In the genomic region with DNA sequence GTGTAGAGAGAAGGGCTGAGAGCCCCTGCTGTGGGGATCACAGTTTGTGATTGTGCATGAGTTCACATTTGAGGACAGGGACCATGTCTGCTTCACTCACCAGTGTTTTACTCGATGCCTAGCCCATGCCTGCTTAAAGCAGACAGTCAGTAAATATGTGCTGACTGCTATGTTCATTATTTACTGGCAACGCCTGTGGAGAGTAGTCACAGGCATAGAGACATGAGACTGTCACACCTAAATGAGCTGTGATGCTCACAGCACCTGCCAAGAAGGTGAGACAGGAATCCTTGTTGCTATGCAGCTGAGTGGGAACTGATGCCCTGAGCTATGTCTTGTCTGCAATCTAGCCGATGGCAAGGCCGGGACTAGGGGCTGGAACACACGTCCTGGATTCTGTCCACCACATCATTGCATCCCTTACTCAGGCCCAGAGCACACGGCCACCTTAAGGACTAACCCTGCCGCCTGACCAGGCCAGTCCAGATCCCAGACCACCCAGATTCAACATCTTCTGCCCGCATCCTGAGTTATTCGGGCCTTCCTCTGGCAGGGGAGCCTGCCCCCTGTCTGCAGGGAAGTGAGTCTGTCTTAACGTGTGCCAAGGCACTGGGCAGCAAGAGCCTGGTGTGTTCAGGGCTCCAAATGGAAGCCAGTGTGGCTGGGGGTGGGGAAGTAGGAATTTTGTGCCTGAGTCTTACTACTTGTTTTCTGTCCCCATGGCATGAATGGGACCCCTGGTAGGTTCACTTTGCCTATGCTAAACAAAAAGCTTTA, we compare ENCODE assay signal across 16 cellular contexts. TPM values are rescaled to one million over a fixed set of nuclear protein-coding genes. Genes with fewer than 3 reads are reported as not detected.
DNase-seq lines count a peak whose midpoint lies in the region; ATAC-seq and TF ChIP-seq lines count a peak whose summit lies in the region.
"Had no signal": no experiment of that assay in that cellular context is flagged by ENCODE, and none has a peak within 500 bp of the region (broad histone marks: within the 10 kb centered on the region; RNA-seq: fewer than 3 reads in every experiment).

No MANE protein-coding gene starts in this region.

- no peaks in the 10 kb centered on the region for H3K4me1 ChIP-seq in naive thymus-derived CD4-positive, alpha-beta T cell (ENCODE audit: control insufficient read depth in 2 of 2, insufficient read depth in 2 of 2, low read length in 2 of 2)

- peak overlapping the region in 1 of 7 donors; percentile 41 for H3K27ac Mint-ChIP-seq in CD14-positive monocyte
- H3K27ac Mint-ChIP-seq in HFFc6, result no peak overlapping the region
- H3K27ac Mint-ChIP-seq in naive thymus-derived CD4-positive, alpha-beta T cell, result peak overlapping the region in 2 of 9 donors; percentile 36 to 43
- H3K27ac Mint-ChIP-seq: activated naive CD4-positive, alpha-beta T cell treated with anti-CD3 and anti-CD28 coated beads for 36 hours had no signal

- DNase-seq in CD14-positive monocyte (ENCODE audit: low spot score) (no peak), HFFc6 (no peak), dermis blood vessel endothelial cell (peak; percentile 57), T-helper 2 cell (no peak), NCI-H1436 treated with DMSO at 0.1 percent for 48 hours (lab: John Stamatoyannopoulos, UW) (no peak), erythroblast (lab: John Stamatoyannopoulos, UW) (no peak)
- no peak for DNase-seq in naive thymus-derived CD4-positive, alpha-beta T cell
- no peak for DNase-seq in stimulated activated CD4-positive, alpha-beta T cell treated with anti-CD3 and anti-CD28 coated beads, Interleukin-12 subunit alpha, Interleukin-12 subunit beta, amount 100 ng/mL, for 4 hours
- DNase-seq: activated CD4-positive, alpha-beta T cell treated with anti-CD3 and anti-CD28 coated beads, Interleukin-2, amount 50 U/mL, for 48 hours; activated naive CD4-positive, alpha-beta T cell treated with anti-CD3 and anti-CD28 coated beads for 36 hours; CD4-positive, alpha-beta memory T cell; cortex of kidney; midbrain; NCI-H1092; NCI-H69 had no signal

- H3K9me3 Mint-ChIP-seq in CD14-positive monocyte (no peaks in the 10 kb centered on the region), HFFc6 (no peaks in the 10 kb centered on the region)
- peaks cover 0 to 2% (median 0%) of the 10 kb centered on the region in 11 donors for H3K9me3 Mint-ChIP-seq in naive thymus-derived CD4-positive, alpha-beta T cell
- H3K9me3 Mint-ChIP-seq: activated naive CD4-positive, alpha-beta T cell treated with anti-CD3 and anti-CD28 coated beads for 36 hours; CD4-positive, alpha-beta memory T cell had no signal

- no peak overlapping the region for H3K4me3 ChIP-seq in naive thymus-derived CD4-positive, alpha-beta T cell (ENCODE audit: low read length)
- H3K4me3 ChIP-seq: tibial artery had no signal

- CTCF ChIA-PET in naive thymus-derived CD4-positive, alpha-beta T cell (lab: Charles Lee), result interaction anchor here (0.7 kb wide), 1 partner anchor 20 kb away, joined by 3 read pairs; no protein-coding TSS in a partner anchor

- peak; percentile 8 for ATAC-seq in naive thymus-derived CD4-positive, alpha-beta T cell

- no peak overlapping the region for H3K27ac ChIP-seq in naive thymus-derived CD4-positive, alpha-beta T cell (ENCODE audit: low read depth, low read length)
- H3K27ac ChIP-seq: tibial artery had no signal

- POLR2A ChIA-PET in naive thymus-derived CD4-positive, alpha-beta T cell (lab: Charles Lee), result no interaction called here

- TF ChIP-seq CTCF in CD14-positive monocyte (IDR thresholded peaks at IDR 0.05) (peak; percentile 17), HFFc6 (IDR thresholded peaks at IDR 0.05) (peak; percentile 50)

- H3K36me3 ChIP-seq in naive thymus-derived CD4-positive, alpha-beta T cell (ENCODE audit: control insufficient read depth in 2 of 3, insufficient read depth in 3 of 3, low read length in 3 of 3), result no peaks in the 10 kb centered on the region

- H3K9me3 ChIP-seq in naive thymus-derived CD4-positive, alpha-beta T cell (ENCODE audit: control insufficient read depth in 2 of 3, low read length in 3 of 3), result no peaks in the 10 kb centered on the region
- H3K9me3 ChIP-seq: tibial artery had no signal

- intact Hi-C loops in CD14-positive monocyte (cut with micrococcal nuclease), result no loop called here
- intact Hi-C loops in naive thymus-derived CD4-positive, alpha-beta T cell (cut with micrococcal nuclease), result no loop called here

- no peak for TF ChIP-seq POLR2A in erythroblast (IDR thresholded peaks at IDR 0.05; ENCODE audit: low read length)

- H3K4me3 Mint-ChIP-seq in CD14-positive monocyte (no peak overlapping the region), HFFc6 (no peak overlapping the region)
- H3K4me3 Mint-ChIP-seq in naive thymus-derived CD4-positive, alpha-beta T cell, result no peak overlapping the region
- H3K4me3 Mint-ChIP-seq: activated naive CD4-positive, alpha-beta T cell treated with anti-CD3 and anti-CD28 coated beads for 36 hours had no signal

- no peaks in the 10 kb centered on the region for H3K27me3 ChIP-seq in naive thymus-derived CD4-positive, alpha-beta T cell (ENCODE audit: control insufficient read depth in 2 of 2, insufficient read depth in 2 of 2, low read length in 2 of 2)
- H3K27me3 ChIP-seq: tibial artery had no signal

- no peaks in the 10 kb centered on the region for H3K36me3 Mint-ChIP-seq in CD14-positive monocyte
- no peaks in the 10 kb centered on the region for H3K36me3 Mint-ChIP-seq in HFFc6 (ENCODE audit: low read depth)
- H3K36me3 Mint-ChIP-seq in naive thymus-derived CD4-positive, alpha-beta T cell, result no peaks in the 10 kb centered on the region
- H3K36me3 Mint-ChIP-seq: CD4-positive, alpha-beta memory T cell had no signal

- H3K27me3 Mint-ChIP-seq in CD14-positive monocyte (ENCODE audit: low read depth in 3 of 3) (peaks cover 2 to 3% (median 2%) of the 10 kb centered on the region in 3 donors), HFFc6 (ENCODE audit: insufficient read depth) (peaks cover 21% of the 10 kb centered on the region)
- peaks cover 0 to 14% (median 5%) of the 10 kb centered on the region in 5 donors for H3K27me3 Mint-ChIP-seq in naive thymus-derived CD4-positive, alpha-beta T cell

- H3K4me1 Mint-ChIP-seq in CD14-positive monocyte (peaks cover 7% of the 10 kb centered on the region), HFFc6 (ENCODE audit: low read depth) (no peaks in the 10 kb centered on the region)
- H3K4me1 Mint-ChIP-seq in naive thymus-derived CD4-positive, alpha-beta T cell, result no peaks in the 10 kb centered on the region
- H3K4me1 Mint-ChIP-seq: CD4-positive, alpha-beta memory T cell had no signal

RNA-seq across cellular contexts. Expression of a gene that starts 44.8 kb away (rescaled TPM):
- polyA plus RNA-seq in CD14-positive monocyte, result not detected
- not detected for total RNA-seq in HFFc6 (2021; fragmentation: NEBNext Ultra II Directional; extraction: Animal tissue kit (Norgen Biotek cat#: 25700))
- total RNA-seq in dermis blood vessel endothelial cell, result 103 and 196 TPM in 2 replicates
- total RNA-seq in naive thymus-derived CD4-positive, alpha-beta T cell, result under 1 TPM in 1 of 5 experiments, not detected in 4; 0.37 TPM
- not detected for polyA plus RNA-seq in naive thymus-derived CD4-positive, alpha-beta T cell
- total RNA-seq: activated naive CD4-positive, alpha-beta T cell treated with anti-CD3 and anti-CD28 coated beads for 36 hours had no signal
- polyA plus RNA-seq: CD4-positive, alpha-beta memory T cell had no signal

Comparison
In these comparisons a context has a peak if more than half of its experiments do, and no peak if none do; other contexts are left out.
1. RNA of a gene that starts 44.8 kb away (total RNA-seq): 103 to 196 TPM in dermis blood vessel endothelial cell; 0.37 TPM in naive thymus-derived CD4-positive, alpha-beta T cell and not detected in HFFc6; every median in the first group is over 10 times any median in the second.